In genomic region chr1:213884942-213885341, GRCh38 we compare ENCODE assay signal across 24 cellular contexts.
"Had no signal": no experiment of that assay in that cellular context is flagged by ENCODE, and none has a peak within 500 bp of the region (broad histone marks: within the 10 kb centered on the region; RNA-seq: fewer than 3 reads in every experiment).

No MANE protein-coding gene starts in this region.

- H3K27ac ChIP-seq: esophagus muscularis mucosa, gastroesophageal sphincter, heart right ventricle, left lung, sigmoid colon, SK-N-MC, upper lobe of left lung had no signal

- ATAC-seq: effector memory CD8-positive, alpha-beta T cell; gastroesophageal sphincter; heart right ventricle; left lung; mucosa of descending colon; stimulated activated naive B cell treated with anti-CD40 and anti-IgM and Interleukin-4, amounts not matched to agents 10 μg/mL and 1 μg/mL and 100 μg/mL, for 72 hours; T-helper 17 cell had no signal

- DNase-seq: activated CD4-positive, alpha-beta T cell treated with anti-CD3 and anti-CD28 coated beads for 4 hours; activated CD4-positive, alpha-beta T cell treated with anti-CD3 and anti-CD28 coated beads, Interleukin-2, amount 50 U/mL, for 48 hours; activated CD4-positive, CD25-positive, alpha-beta regulatory T cell; activated CD8-positive, alpha-beta memory T cell treated with anti-CD3 and anti-CD28 coated beads, Interleukin-2, amount 50 U/mL, for 48 hours; activated naive CD4-positive, alpha-beta T cell treated with Interleukin-2 at 50 U/mL for 16 hours; activated naive CD8-positive, alpha-beta T cell treated with anti-CD3 and anti-CD28 coated beads for 36 hours; activated T-cell treated with anti-CD3 and anti-CD28 coated beads, Interleukin-2, amount 50 U/mL, for 48 hours; dermis blood vessel endothelial cell; effector memory CD8-positive, alpha-beta T cell; heart right ventricle; left lung; mammary epithelial cell; mucosa of descending colon; nephron progenitor cell; sigmoid colon; stimulated activated CD4-positive, alpha-beta T cell treated with anti-CD3 and anti-CD28 coated beads, Interleukin-15, amount 100 ng/mL, for 24 hours; stimulated activated CD8-positive, alpha-beta memory T cell treated with anti-CD3 and anti-CD28 coated beads, Interleukin-4, amount 100 ng/mL, for 48 hours; stimulated activated naive B cell treated with anti-CD40 and anti-IgM and Interleukin-4, amounts not matched to agents 10 μg/mL and 1 μg/mL and 100 μg/mL, for 72 hours; SW 1271; T-helper 17 cell; upper lobe of left lung had no signal
